Comparison of ENCODE assay signal across 9 cellular contexts in the genomic region with DNA sequence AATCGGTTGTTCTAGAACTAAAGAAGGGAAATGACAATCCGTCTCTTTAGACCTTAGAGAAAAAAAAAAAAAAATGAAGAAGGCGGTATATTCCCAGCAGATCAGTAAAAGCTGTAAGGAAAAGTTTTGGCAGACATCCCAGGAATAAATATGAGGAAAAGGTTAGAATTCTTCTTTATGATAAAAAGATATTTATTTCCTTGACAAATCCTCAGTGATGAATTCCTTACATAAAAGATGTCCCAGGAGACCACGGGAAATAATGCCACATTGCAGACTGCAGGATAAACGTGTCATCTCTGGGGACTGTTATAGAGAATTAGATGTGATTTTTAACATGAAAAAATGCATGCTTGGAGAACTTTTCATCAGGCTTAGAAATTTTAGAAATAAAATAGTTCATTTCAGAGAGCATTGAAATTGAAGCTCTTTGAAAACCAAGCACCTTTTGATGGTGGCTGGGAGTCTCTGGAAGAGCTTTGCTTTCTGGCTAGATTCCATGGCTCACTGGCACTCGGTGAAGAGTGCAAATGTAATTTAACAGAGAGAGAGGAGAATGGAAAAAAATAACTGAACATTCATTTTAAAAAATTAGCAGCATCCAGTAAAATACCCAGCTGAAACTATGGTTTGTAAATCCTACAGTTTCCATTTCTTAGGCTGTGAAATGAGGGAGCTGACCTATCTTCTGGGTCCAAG.
DNase-seq lines count a peak whose midpoint lies in the region; ATAC-seq and TF ChIP-seq lines count a peak whose summit lies in the region.
"Had no signal": no experiment of that assay in that cellular context is flagged by ENCODE, and none has a peak within 500 bp of the region (broad histone marks: within the 10 kb centered on the region; RNA-seq: fewer than 3 reads in every experiment).

No MANE protein-coding gene starts in this region.

- H3K36me3 Mint-ChIP-seq in MCF 10A (ENCODE audit: insufficient read depth, unreplicated experiment) (no peaks in the 10 kb centered on the region), type B pancreatic cell (peaks cover 31% of the 10 kb centered on the region)

- H3K4me1 Mint-ChIP-seq in MCF 10A (ENCODE audit: insufficient read depth, unreplicated experiment) = peaks cover 21% of the 10 kb centered on the region
- H3K4me1 Mint-ChIP-seq in type B pancreatic cell (ENCODE audit: unreplicated experiment) = peaks cover 47% of the 10 kb centered on the region

- H3K4me3 Mint-ChIP-seq in MCF 10A (ENCODE audit: unreplicated experiment) (no peak overlapping the region), type B pancreatic cell (no peak overlapping the region)

- ATAC-seq in HG03521 (IDR thresholded peaks at IDR 0.05; ENCODE audit: unreplicated experiment) (no peak), GM18868 (IDR thresholded peaks at IDR 0.05; ENCODE audit: unreplicated experiment) (no peak)

- H3K27me3 Mint-ChIP-seq in MCF 10A (ENCODE audit: insufficient read depth, unreplicated experiment) (no peaks in the 10 kb centered on the region), type B pancreatic cell (no peaks in the 10 kb centered on the region)

- BruUV-seq in MCF 10A (replicated peaks; lab: Mats Ljungman, UMichigan) = no TSS peak

- CTCF ChIA-PET in MCF 10A (lab: Yijun Ruan, JAX) = interaction anchor here (0.9 kb wide), 1 partner anchor 25 kb away, joined by 4 read pairs; no protein-coding TSS in a partner anchor

- peak overlapping the region in 1 of 3 donors; percentile 35 for H3K4me3 ChIP-seq in breast epithelium
- peak overlapping the region in 24 of 59 donors; percentile 0 to 36 (median 25) for H3K4me3 ChIP-seq in dorsolateral prefrontal cortex
- H3K4me3 ChIP-seq in muscle layer of duodenum (ENCODE audit: low read depth in 1 of 2, low read length in 2 of 2) = no peak overlapping the region
- H3K4me3 ChIP-seq: pancreas had no signal

- H3K9me3 Mint-ChIP-seq in MCF 10A (ENCODE audit: unreplicated experiment) (no peaks in the 10 kb centered on the region), type B pancreatic cell (no peaks in the 10 kb centered on the region)

- no peaks in the 10 kb centered on the region for H3K27me3 ChIP-seq in breast epithelium
- no peaks in the 10 kb centered on the region for H3K27me3 ChIP-seq in dorsolateral prefrontal cortex
- H3K27me3 ChIP-seq in muscle layer of duodenum (ENCODE audit: low read depth, low read length) = no peaks in the 10 kb centered on the region
- H3K27me3 ChIP-seq: pancreas had no signal

- DNase-seq in breast epithelium (ENCODE audit: low spot score in 2 of 2) = no peak
- no peak for DNase-seq in MCF 10A (ENCODE audit: unreplicated experiment)
- DNase-seq in dorsolateral prefrontal cortex = no peak
- DNase-seq in type B pancreatic cell (ENCODE audit: extremely low spot score, unreplicated experiment) = no peak
- no peak for DNase-seq in activated T-cell treated with anti-CD3 and anti-CD28 coated beads, Interleukin-2, amount 50 U/mL, for 1 hour

- no peak for TF ChIP-seq POLR2A in breast epithelium (IDR thresholded peaks at IDR 0.05)

- peaks cover 0 to 11% of the 10 kb centered on the region in 2 donors for H3K4me1 ChIP-seq in breast epithelium
- peaks cover 9 to 27% of the 10 kb centered on the region in 2 donors for H3K4me1 ChIP-seq in muscle layer of duodenum (ENCODE audit: control insufficient read depth in 1 of 2, insufficient read depth in 2 of 2, low read length in 2 of 2)

- no peaks in the 10 kb centered on the region for H3K9me3 ChIP-seq in breast epithelium
- no peaks in the 10 kb centered on the region for H3K9me3 ChIP-seq in muscle layer of duodenum (ENCODE audit: control insufficient read depth in 1 of 2, low read length in 2 of 2)
- H3K9me3 ChIP-seq: pancreas had no signal

- POLR2A ChIA-PET in MCF 10A (lab: Yijun Ruan, JAX) = interaction anchor here (1.0 kb wide), 1 partner anchor 10 kb away, joined by 3 read pairs; no protein-coding TSS in a partner anchor

- peak overlapping the region; percentile 75 to 76 for H3K27ac ChIP-seq in breast epithelium
- peak overlapping the region in 56 of 59 donors; percentile 10 to 91 (median 76) for H3K27ac ChIP-seq in dorsolateral prefrontal cortex
- peak overlapping the region; percentile 53 for H3K27ac ChIP-seq in muscle layer of duodenum (ENCODE audit: low read length)

- intact Hi-C loops in breast epithelium (cut with DNase I; ENCODE audit: low total_unique reads) (no loop called here), MCF 10A (cut with micrococcal nuclease) (no loop called here), dorsolateral prefrontal cortex (cut with DNase I) (no loop called here)

- H3K36me3 ChIP-seq in breast epithelium = no peaks in the 10 kb centered on the region
- peaks cover 0 to 8% of the 10 kb centered on the region in 2 donors for H3K36me3 ChIP-seq in muscle layer of duodenum (ENCODE audit: control insufficient read depth in 1 of 2, insufficient read depth in 2 of 2, low read length in 2 of 2)

- TF ChIP-seq CTCF in breast epithelium (IDR thresholded peaks at IDR 0.05) (no peak), MCF 10A (IDR thresholded peaks at IDR 0.05; ENCODE audit: unreplicated experiment) (no peak), dorsolateral prefrontal cortex (IDR thresholded peaks at IDR 0.05 in 54 of 56, conservative IDR thresholded peaks at IDR 0.05 in 2 of 56; ENCODE audit: low read depth in 1 of 56, partially characterized antibody in 56 of 56) (no peak), type B pancreatic cell (conservative IDR thresholded peaks at IDR 0.05) (no peak)

- H3K27ac Mint-ChIP-seq in MCF 10A (ENCODE audit: low read depth, unreplicated experiment) (no peak overlapping the region), type B pancreatic cell (peak overlapping the region; percentile 52)
